In the genomic region with DNA sequence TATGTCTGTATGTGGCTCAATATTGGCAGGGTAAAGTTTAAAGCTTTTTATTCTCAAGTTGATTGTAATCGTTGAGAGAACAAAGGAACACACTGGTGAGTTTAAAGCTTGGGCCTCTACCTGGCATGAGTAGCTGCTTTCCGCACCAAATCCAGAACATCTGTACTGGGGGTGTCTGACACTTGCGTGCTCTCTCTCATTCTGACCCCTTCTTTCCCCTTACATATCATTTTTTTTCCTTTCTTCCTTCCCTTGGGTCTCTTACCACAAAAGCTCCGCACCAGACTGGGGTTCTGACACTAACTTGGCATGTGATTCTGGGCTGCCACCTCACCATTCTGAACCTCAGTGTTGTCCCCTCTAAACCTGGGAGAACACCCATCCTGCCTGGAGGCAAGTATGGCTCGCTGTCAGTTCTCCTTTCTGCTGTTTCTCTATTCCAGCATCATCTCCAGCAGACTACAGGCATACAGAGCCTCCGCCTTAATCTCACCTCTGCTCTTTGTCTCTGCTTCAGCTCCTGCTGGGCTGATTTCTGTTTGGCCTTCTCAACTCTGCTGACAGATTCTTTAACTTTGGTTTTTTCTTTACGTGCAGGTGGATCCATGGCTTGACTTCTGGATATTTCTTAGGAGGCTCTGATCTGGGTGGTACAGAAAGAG, we compare ENCODE assay signal across 6 cellular contexts. TPM values are rescaled to one million over a fixed set of nuclear protein-coding genes. Genes with fewer than 3 reads are reported as not detected.
DNase-seq lines count a peak whose midpoint lies in the region; ATAC-seq and TF ChIP-seq lines count a peak whose summit lies in the region.

No MANE protein-coding gene starts in this region.

- H3K27me3 Mint-ChIP-seq in endothelial cell (ENCODE audit: unreplicated experiment), result peaks cover 2% of the 10 kb centered on the region

- H3K9me3 Mint-ChIP-seq in endothelial cell (ENCODE audit: unreplicated experiment), result no peaks in the 10 kb centered on the region

- H3K4me3 ChIP-seq in GM08714 (ENCODE audit: low read length) (peak overlapping the region; percentile 93), skin epidermis (peak overlapping the region; percentile 48 to 70 (median 57))

- peaks cover 9% of the 10 kb centered on the region for H3K36me3 Mint-ChIP-seq in endothelial cell (ENCODE audit: low read depth, unreplicated experiment)

- ATAC-seq in HG02610 (IDR thresholded peaks at IDR 0.05; ENCODE audit: unreplicated experiment), result no peak

- H3K4me1 Mint-ChIP-seq in endothelial cell (ENCODE audit: unreplicated experiment), result peaks cover 13% of the 10 kb centered on the region

- no peak for TF ChIP-seq CTCF in endothelial cell (IDR thresholded peaks at IDR 0.05; ENCODE audit: unreplicated experiment)

- peak overlapping the region; percentile 96 for H3K27ac Mint-ChIP-seq in endothelial cell (ENCODE audit: unreplicated experiment)

- H3K27ac ChIP-seq in skin epidermis, result peak overlapping the region in 20 of 21 experiments; percentile 88 to 100 (median 98)

- DNase-seq in NCI-H748 treated with DMSO at 0.1 percent for 48 hours (lab: John Stamatoyannopoulos, UW) (peak; percentile 100), endothelial cell (ENCODE audit: low spot score) (no peak), cortex of kidney (lab: John Stamatoyannopoulos, UW) (no peak)

- peak overlapping the region; percentile 94 for H3K4me3 Mint-ChIP-seq in endothelial cell (ENCODE audit: unreplicated experiment)

RNA-seq across cellular contexts. Expression of gene ERMAP, which starts 0.9 kb away (rescaled TPM):
- total RNA-seq in endothelial cell (ENCODE audit: unreplicated experiment), result 12.4 TPM

RNA-seq across cellular contexts. Expression of gene SVBP, which starts 1.1 kb away (rescaled TPM):
- total RNA-seq in endothelial cell (ENCODE audit: unreplicated experiment), result 55.1 TPM

RNA-seq across cellular contexts. Expression of gene ZNF691, which starts 30.3 kb away (rescaled TPM):
- 12.0 TPM for total RNA-seq in endothelial cell (ENCODE audit: unreplicated experiment)

RNA-seq across cellular contexts. Expression of gene TMEM269, which starts 31.3 kb away (rescaled TPM):
- total RNA-seq in endothelial cell (ENCODE audit: unreplicated experiment), result 0.38 TPM

RNA-seq across cellular contexts. Expression of gene C1orf50, which starts 49.0 kb away (rescaled TPM):
- total RNA-seq in endothelial cell (ENCODE audit: unreplicated experiment), result 11.3 TPM
